8 cellular contexts compared by ENCODE assay signal in the genomic region with DNA sequence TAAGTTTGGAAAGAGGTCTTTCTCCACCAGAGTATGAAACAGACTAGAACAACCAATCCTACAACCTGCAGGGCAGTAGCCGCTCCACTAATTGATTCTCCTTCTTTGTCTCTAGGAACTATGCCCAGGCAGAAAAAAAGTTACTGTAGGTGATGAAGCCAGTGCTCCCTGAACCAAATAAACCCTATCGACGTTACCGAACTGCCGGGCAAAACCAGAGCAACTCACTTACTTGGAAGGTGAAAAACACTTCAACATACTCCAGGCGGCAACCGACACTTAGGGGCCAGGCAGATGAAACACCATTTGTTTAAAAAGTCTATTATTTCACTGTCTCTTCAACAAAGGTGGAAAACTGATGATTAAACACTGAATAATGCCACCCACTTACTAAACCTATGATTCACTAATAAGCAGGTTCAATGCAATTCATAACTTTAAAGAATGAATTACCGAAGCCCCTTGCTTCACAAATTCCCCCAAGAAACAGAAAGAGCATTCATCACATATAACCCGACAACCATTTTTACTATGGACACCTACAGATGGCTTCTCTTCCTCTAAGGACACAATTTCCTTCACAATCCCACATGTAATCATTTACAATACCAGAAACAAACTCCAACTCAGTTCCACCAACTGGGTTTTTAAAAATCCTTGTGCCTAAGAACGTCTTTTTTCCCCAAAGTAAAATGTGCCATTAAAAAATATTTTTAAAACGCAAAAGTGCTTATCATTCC. TPM values are rescaled to one million over a fixed set of nuclear protein-coding genes. Genes with fewer than 3 reads are reported as not detected.
DNase-seq lines count a peak whose midpoint lies in the region; ATAC-seq and TF ChIP-seq lines count a peak whose summit lies in the region.

No MANE protein-coding gene starts in this region.

- WGBS in hepatocyte (ENCODE audit: low lambda C conversion rate, missing lambda C conversion rate), result 5% methylated on average over 11 of the region's 11 CpGs

- peak overlapping the region; percentile 82 for H3K4me2 ChIP-seq in hepatocyte

- H3K36me3 Mint-ChIP-seq in CD4-positive, CD25-positive, alpha-beta regulatory T cell, result no peaks in the 10 kb centered on the region
- H3K36me3 Mint-ChIP-seq in activated T-helper 1 cell treated with anti-CD3 and anti-CD28 coated beads, Interleukin-12 subunit alpha, Interleukin-12 subunit beta, Interleukin-2, Interleukin-4 antibody, amounts not matched to agents 30 ng/mL and 10 ng/mL and 1 ng/mL, durations not matched to agents 14 hours and 24 hours and 36 hours (ENCODE audit: low read depth), result no peaks in the 10 kb centered on the region

- H4K20me1 ChIP-seq in hepatocyte (ENCODE audit: insufficient read depth, poor library complexity, severe bottlenecking), result peaks cover 35% of the 10 kb centered on the region

- ATAC-seq in CD4-positive, CD25-positive, alpha-beta regulatory T cell (ENCODE audit: low read depth in 2 of 2), result no peak
- no peak for ATAC-seq in HG03280 (IDR thresholded peaks at IDR 0.05; ENCODE audit: unreplicated experiment)

- H3K4me3 Mint-ChIP-seq in CD4-positive, CD25-positive, alpha-beta regulatory T cell, result peak overlapping the region; percentile 86 to 95 (median 89)
- peak overlapping the region; percentile 87 for H3K4me3 Mint-ChIP-seq in activated T-helper 1 cell treated with anti-CD3 and anti-CD28 coated beads, Interleukin-12 subunit alpha, Interleukin-12 subunit beta, Interleukin-2, Interleukin-4 antibody, amounts not matched to agents 30 ng/mL and 10 ng/mL and 1 ng/mL, durations not matched to agents 14 hours and 24 hours and 36 hours

- peak overlapping the region; percentile 88 to 94 (median 89) for H3K27ac Mint-ChIP-seq in CD4-positive, CD25-positive, alpha-beta regulatory T cell
- H3K27ac Mint-ChIP-seq in activated T-helper 1 cell treated with anti-CD3 and anti-CD28 coated beads, Interleukin-12 subunit alpha, Interleukin-12 subunit beta, Interleukin-2, Interleukin-4 antibody, amounts not matched to agents 30 ng/mL and 10 ng/mL and 1 ng/mL, durations not matched to agents 14 hours and 24 hours and 36 hours, result peak overlapping the region; percentile 82

- H3K27me3 Mint-ChIP-seq in CD4-positive, CD25-positive, alpha-beta regulatory T cell, result peaks cover 60% of the 10 kb centered on the region
- H3K27me3 Mint-ChIP-seq in activated T-helper 1 cell treated with anti-CD3 and anti-CD28 coated beads, Interleukin-12 subunit alpha, Interleukin-12 subunit beta, Interleukin-2, Interleukin-4 antibody, amounts not matched to agents 30 ng/mL and 10 ng/mL and 1 ng/mL, durations not matched to agents 14 hours and 24 hours and 36 hours (ENCODE audit: insufficient read depth), result peaks cover 14% of the 10 kb centered on the region

- intact Hi-C loops in activated T-helper 1 cell treated with anti-CD3 and anti-CD28 coated beads, Interleukin-12 subunit alpha, Interleukin-12 subunit beta, Interleukin-2, Interleukin-4 antibody, amounts not matched to agents 30 ng/mL and 10 ng/mL and 1 ng/mL, durations not matched to agents 14 hours and 24 hours and 36 hours (cut with micrococcal nuclease), result loop anchor here (1.0 to 10.0 kb wide), 6 partner anchors 11 to 611 kb away; no protein-coding TSS in a partner anchor

- H3K4me1 ChIP-seq in CD4-positive, CD25-positive, alpha-beta regulatory T cell (ENCODE audit: control insufficient read depth, insufficient read depth, low read length, poor library complexity, severe bottlenecking), result peaks cover 27% of the 10 kb centered on the region
- peaks cover 40% of the 10 kb centered on the region for H3K4me1 ChIP-seq in hepatocyte (ENCODE audit: insufficient read depth)

- H3K9me3 ChIP-seq in CD4-positive, CD25-positive, alpha-beta regulatory T cell (ENCODE audit: control insufficient read depth in 2 of 2, low read length in 2 of 2), result no peaks in the 10 kb centered on the region
- no peaks in the 10 kb centered on the region for H3K9me3 ChIP-seq in hepatocyte (ENCODE audit: low read depth)

- H3K9me2 ChIP-seq in hepatocyte (replicated peaks; ENCODE audit: insufficient read depth), result no peaks in the 10 kb centered on the region

- peaks cover 24% of the 10 kb centered on the region for H3K27me3 ChIP-seq in CD4-positive, CD25-positive, alpha-beta regulatory T cell (ENCODE audit: control insufficient read depth, insufficient read depth, low read length)
- no peaks in the 10 kb centered on the region for H3K27me3 ChIP-seq in hepatocyte

- no peak overlapping the region for H2AFZ ChIP-seq in hepatocyte

- DNase-seq in CD4-positive, CD25-positive, alpha-beta regulatory T cell, result peak in 2 of 3 donors; percentile 16 to 50
- DNase-seq in LNCaP clone FGC (ENCODE audit: low read depth), result no peak
- no peak for DNase-seq in activated T-helper 1 cell treated with anti-CD3 and anti-CD28 coated beads, Interleukin-12 subunit alpha, Interleukin-12 subunit beta, Interleukin-2, Interleukin-4 antibody, amounts not matched to agents 30 ng/mL and 10 ng/mL and 1 ng/mL, durations not matched to agents 14 hours and 24 hours and 36 hours (ENCODE audit: low spot score)
- peak; percentile 24 for DNase-seq in hepatocyte (ENCODE audit: low spot score)
- DNase-seq in germinal center (ENCODE audit: low spot score), result no peak
- no peak for DNase-seq in SKM-1 treated with dmso at 0.1 percent for 144 hours (lab: John Stamatoyannopoulos, UW; ENCODE audit: unreplicated experiment)

- H3K4me1 Mint-ChIP-seq in CD4-positive, CD25-positive, alpha-beta regulatory T cell, result peaks cover 15 to 63% (median 37%) of the 10 kb centered on the region in 4 donors
- peaks cover 61% of the 10 kb centered on the region for H3K4me1 Mint-ChIP-seq in activated T-helper 1 cell treated with anti-CD3 and anti-CD28 coated beads, Interleukin-12 subunit alpha, Interleukin-12 subunit beta, Interleukin-2, Interleukin-4 antibody, amounts not matched to agents 30 ng/mL and 10 ng/mL and 1 ng/mL, durations not matched to agents 14 hours and 24 hours and 36 hours (ENCODE audit: low read depth)

- H3K4me3 ChIP-seq in CD4-positive, CD25-positive, alpha-beta regulatory T cell (ENCODE audit: low read depth, low read length), result peak overlapping the region; percentile 73
- H3K4me3 ChIP-seq in LNCaP clone FGC (ENCODE audit: low read depth, low read length), result peak overlapping the region; percentile 92
- peak overlapping the region; percentile 50 for H3K4me3 ChIP-seq in hepatocyte
- H3K4me3 ChIP-seq in skin epidermis, result peak overlapping the region; percentile 78 to 96 (median 85)

- H3K36me3 ChIP-seq in CD4-positive, CD25-positive, alpha-beta regulatory T cell (ENCODE audit: control insufficient read depth, insufficient read depth, low read length), result no peaks in the 10 kb centered on the region
- H3K36me3 ChIP-seq in hepatocyte (replicated peaks; ENCODE audit: insufficient read depth, low read depth), result no peaks in the 10 kb centered on the region

- peak overlapping the region; percentile 70 for H3K27ac ChIP-seq in CD4-positive, CD25-positive, alpha-beta regulatory T cell (ENCODE audit: insufficient read depth, low read length, poor library complexity, severe bottlenecking)
- H3K27ac ChIP-seq in hepatocyte (peak overlapping the region; percentile 97), skin epidermis (peak overlapping the region in 20 of 21 experiments; percentile 87 to 98 (median 96))

- peaks cover 61% of the 10 kb centered on the region for H3K79me2 ChIP-seq in hepatocyte

- H3K9me3 Mint-ChIP-seq in CD4-positive, CD25-positive, alpha-beta regulatory T cell, result peaks cover 0 to 2% (median 0%) of the 10 kb centered on the region in 7 donors
- H3K9me3 Mint-ChIP-seq in activated T-helper 1 cell treated with anti-CD3 and anti-CD28 coated beads, Interleukin-12 subunit alpha, Interleukin-12 subunit beta, Interleukin-2, Interleukin-4 antibody, amounts not matched to agents 30 ng/mL and 10 ng/mL and 1 ng/mL, durations not matched to agents 14 hours and 24 hours and 36 hours, result no peaks in the 10 kb centered on the region

- TF ChIP-seq CTCF in LNCaP clone FGC (IDR thresholded peaks at IDR 0.05; ENCODE audit: control insufficient read depth, extremely low read depth, insufficient read depth), result no peak
- no peak for TF ChIP-seq CTCF in hepatocyte (IDR thresholded peaks at IDR 0.05; ENCODE audit: poor library complexity)

RNA-seq across cellular contexts. Expression of a gene that starts 1.5 kb away (rescaled TPM):
- total RNA-seq in CD4-positive, CD25-positive, alpha-beta regulatory T cell, result 14.6 TPM
- 10 to 100 TPM; 11.6 to 20.3 (median 12.6) TPM for polyA plus RNA-seq in CD4-positive, CD25-positive, alpha-beta regulatory T cell
- total RNA-seq in activated T-helper 1 cell treated with anti-CD3 and anti-CD28 coated beads, Interleukin-12 subunit alpha, Interleukin-12 subunit beta, Interleukin-2, Interleukin-4 antibody, amounts not matched to agents 30 ng/mL and 10 ng/mL and 1 ng/mL, durations not matched to agents 14 hours and 24 hours and 36 hours, result 11.4 and 11.7 TPM in 2 replicates
- total RNA-seq in hepatocyte, result 58.5 and 62.4 TPM in 2 replicates
- 11.5 and 12.0 TPM in 2 replicates for polyA plus RNA-seq in hepatocyte

Comparison
In these comparisons a context has a peak if more than half of its experiments do, and no peak if none do; other contexts are left out.
1. DNase-seq: peak in CD4-positive, CD25-positive, alpha-beta regulatory T cell (2 of 3) and hepatocyte (single experiment); none in LNCaP clone FGC (single experiment), activated T-helper 1 cell treated with anti-CD3 and anti-CD28 coated beads, Interleukin-12 subunit alpha, Interleukin-12 subunit beta, Interleukin-2, Interleukin-4 antibody, amounts not matched to agents 30 ng/mL and 10 ng/mL and 1 ng/mL, durations not matched to agents 14 hours and 24 hours and 36 hours (single experiment), germinal center (single experiment) and SKM-1 treated with dmso at 0.1 percent for 144 hours (single experiment).
2. Peak in every context shown above with its lines, with median percentiles within 50 percentile points of each other: H3K27ac ChIP-seq and H3K4me3 ChIP-seq.